In genomic region chr4:128793859-128794667, GRCh38 we compare ENCODE assay signal across 1 cellular context.
A peak's percentile ranks its signal among the peaks of the same experiment; 100 is the strongest.
TF ChIP-seq lines count a peak whose summit lies in the region.

No MANE protein-coding gene starts in this region.

TF ChIP-seq in H1, 55 proteins besides CTCF, POLR2A, EP300 and RAD21:
- TF ChIP-seq CEBPB (IDR thresholded peaks at IDR 0.05; ENCODE audit: low read depth, low read length): 0 out of 2 replicates have a peak, but pooled peaks have one; percentile 43
- no peak for TF ChIP-seq CBX5 (IDR thresholded peaks at IDR 0.05; ENCODE audit: low read depth, low read length)
